Comparison of ENCODE assay signal across 10 cellular contexts in genomic region chr1:43143441-43143888, GRCh38. TPM values are rescaled to one million over a fixed set of nuclear protein-coding genes. Genes with fewer than 3 reads are reported as not detected.
A peak's percentile ranks its signal among the peaks of the same experiment; 100 is the strongest.
DNase-seq lines count a peak whose midpoint lies in the region; ATAC-seq and TF ChIP-seq lines count a peak whose summit lies in the region.
"Had no signal": no experiment of that assay in that cellular context is flagged by ENCODE, and none has a peak within 500 bp of the region (broad histone marks: within the 10 kb centered on the region; RNA-seq: fewer than 3 reads in every experiment).

No MANE protein-coding gene starts in this region.

- peak; percentile 32 for TF ChIP-seq CTCF in cardiac fibroblast (IDR thresholded peaks at IDR 0.05; ENCODE audit: low read depth, low read length)
- peak; percentile 32 for TF ChIP-seq CTCF in smooth muscle cell (IDR thresholded peaks at IDR 0.05; ENCODE audit: borderline replicate concordance, insufficient read depth, poor library complexity, severe bottlenecking)

- peaks cover 64% of the 10 kb centered on the region for H3K27me3 Mint-ChIP-seq in activated CD8-positive, alpha-beta memory T cell treated with anti-CD3 and anti-CD28 coated beads, Interleukin-2, amount 10 ng/mL, durations not matched to agents 7 days and 5 days

- H4K20me1 ChIP-seq in smooth muscle cell (ENCODE audit: low read depth): no peaks in the 10 kb centered on the region

- H3K9ac ChIP-seq in HUES64 (ENCODE audit: low read depth, low read length) (peak overlapping the region; percentile 54; the same call in 1 of the 2 replicates), smooth muscle cell (ENCODE audit: low read depth) (no peak overlapping the region)

- H3K9me3 Mint-ChIP-seq in activated CD8-positive, alpha-beta memory T cell treated with anti-CD3 and anti-CD28 coated beads, Interleukin-2, amount 10 ng/mL, durations not matched to agents 7 days and 5 days (ENCODE audit: low read depth): no peaks in the 10 kb centered on the region

- DNase-seq in activated CD8-positive, alpha-beta memory T cell treated with anti-CD3 and anti-CD28 coated beads, Interleukin-2, amount 50 U/mL, for 48 hours: peak; percentile 57
- no peak for DNase-seq in activated CD8-positive, alpha-beta memory T cell treated with anti-CD3 and anti-CD28 coated beads, Interleukin-2, amount 10 ng/mL, durations not matched to agents 7 days and 5 days
- peak in 1 of 2 donors; percentile 22 for DNase-seq in cardiac fibroblast (ENCODE audit: low read depth in 2 of 2)
- no peak for DNase-seq in smooth muscle cell (lab: John Stamatoyannopoulos, UW; ENCODE audit: unreplicated experiment)
- no peak for DNase-seq in NCI-H774 (lab: John Stamatoyannopoulos, UW)
- no peak for DNase-seq in Right ventricle myocardium superior
- no peak for DNase-seq in posterior cingulate gyrus
- DNase-seq: activated T-cell treated with anti-CD3 and anti-CD28 coated beads, Interleukin-2, amount 50 U/mL, for 4 hours had no signal

- ATAC-seq in activated CD8-positive, alpha-beta memory T cell treated with anti-CD3 and anti-CD28 coated beads, Interleukin-2, amount 10 ng/mL, durations not matched to agents 7 days and 5 days: no peak
- no peak for ATAC-seq in Right ventricle myocardium superior (ENCODE audit: poor library complexity)
- ATAC-seq: activated T-cell treated with anti-CD3 and anti-CD28 coated beads, Interleukin-2, amount 50 U/mL, for 4 hours had no signal

- H3K79me2 ChIP-seq in smooth muscle cell (ENCODE audit: low read depth): no peaks in the 10 kb centered on the region

- CTCF ChIA-PET in activated CD8-positive, alpha-beta memory T cell treated with anti-CD3 and anti-CD28 coated beads, Interleukin-2, amount 10 ng/mL, durations not matched to agents 7 days and 5 days (lab: Charles Lee): no interaction called here

- H3K27ac Mint-ChIP-seq in activated CD8-positive, alpha-beta memory T cell treated with anti-CD3 and anti-CD28 coated beads, Interleukin-2, amount 10 ng/mL, durations not matched to agents 7 days and 5 days: no peak overlapping the region

- H3K4me1 ChIP-seq in HUES64 (ENCODE audit: insufficient read depth, low read length) (peaks cover 13% of the 10 kb centered on the region), smooth muscle cell (ENCODE audit: low read depth) (peaks cover 10% of the 10 kb centered on the region)
- H3K4me1 ChIP-seq: Caco-2 had no signal

- WGBS in HUES64: 62% methylated on average over 7 of the region's 7 CpGs
- WGBS in smooth muscle cell (ENCODE audit: low lambda C conversion rate): 35% methylated on average over 7 of the region's 7 CpGs

- no peak overlapping the region for H3K4me3 Mint-ChIP-seq in activated CD8-positive, alpha-beta memory T cell treated with anti-CD3 and anti-CD28 coated beads, Interleukin-2, amount 10 ng/mL, durations not matched to agents 7 days and 5 days
- H3K4me3 Mint-ChIP-seq: activated T-cell treated with anti-CD3 and anti-CD28 coated beads, Interleukin-2, amount 50 U/mL, for 4 hours had no signal

- no peaks in the 10 kb centered on the region for H3K27me3 ChIP-seq in HUES64 (ENCODE audit: insufficient read depth, low read length)
- H3K27me3 ChIP-seq in smooth muscle cell (ENCODE audit: low read depth): no peaks in the 10 kb centered on the region

- H3K4me2 ChIP-seq in smooth muscle cell: no peak overlapping the region

- intact Hi-C loops in Right ventricle myocardium superior (cut with DNase I) (no loop called here), posterior cingulate gyrus (cut with DNase I) (no loop called here)

- H3K4me3 ChIP-seq in HUES64 (ENCODE audit: low read length) (peak overlapping the region; percentile 28; the same call in 1 of the 2 replicates), cardiac fibroblast (replicated peaks in 1 of 2; ENCODE audit: low read depth in 2 of 2, low read length in 2 of 2) (no peak overlapping the region), smooth muscle cell (no peak overlapping the region)

- H3K9me3 ChIP-seq in HUES64 (ENCODE audit: insufficient read depth, low read depth, low read length) (0 out of 2 replicates have a peak, but pooled peaks cover 6% of the 10 kb centered on the region), smooth muscle cell (replicated peaks; ENCODE audit: low read depth) (peaks cover 3% of the 10 kb centered on the region)
- H3K9me3 ChIP-seq: Caco-2 had no signal

- H2AFZ ChIP-seq in smooth muscle cell (ENCODE audit: low read depth): no peak overlapping the region

- H3K36me3 ChIP-seq in HUES64 (ENCODE audit: insufficient read depth, low read length): peaks cover 3% of the 10 kb centered on the region; the same call in 1 of the 2 replicates
- H3K36me3 ChIP-seq in smooth muscle cell (ENCODE audit: low read depth): no peaks in the 10 kb centered on the region

- H3K27ac ChIP-seq in HUES64 (ENCODE audit: low read depth, low read length) (no peak overlapping the region), smooth muscle cell (ENCODE audit: low read depth) (no peak overlapping the region)

- H3K36me3 Mint-ChIP-seq in activated CD8-positive, alpha-beta memory T cell treated with anti-CD3 and anti-CD28 coated beads, Interleukin-2, amount 10 ng/mL, durations not matched to agents 7 days and 5 days: no peaks in the 10 kb centered on the region

- peaks cover 6% of the 10 kb centered on the region for H3F3A ChIP-seq in smooth muscle cell (ENCODE audit: low read depth)

- peaks cover 4% of the 10 kb centered on the region for H3K4me1 Mint-ChIP-seq in activated CD8-positive, alpha-beta memory T cell treated with anti-CD3 and anti-CD28 coated beads, Interleukin-2, amount 10 ng/mL, durations not matched to agents 7 days and 5 days

RNA-seq across cellular contexts. Expression of gene EBNA1BP2, which starts 28.6 kb away (rescaled TPM):
- total RNA-seq in activated CD8-positive, alpha-beta memory T cell treated with anti-CD3 and anti-CD28 coated beads, Interleukin-2, amount 10 ng/mL, durations not matched to agents 7 days and 5 days: 10 to 100 TPM; 60.0 to 68.7 TPM
- polyA plus RNA-seq in HUES64 (2013, experiment 1 of 2): 114 TPM
- 98.3 TPM for polyA plus RNA-seq in HUES64 (2013, experiment 2 of 2)
- total RNA-seq in smooth muscle cell (51.8 and 52.0 TPM in 2 replicates), Right ventricle myocardium superior (28.4 TPM)
- 85.9 and 102 TPM in 2 replicates for polyA plus RNA-seq in smooth muscle cell

RNA-seq across cellular contexts. Expression of gene CFAP57, which starts 28.7 kb away (rescaled TPM):
- total RNA-seq in activated CD8-positive, alpha-beta memory T cell treated with anti-CD3 and anti-CD28 coated beads, Interleukin-2, amount 10 ng/mL, durations not matched to agents 7 days and 5 days: under 1 TPM; 0.09 TPM
- polyA plus RNA-seq in HUES64 (2013, experiment 1 of 2): 0.35 TPM
- 0.38 TPM for polyA plus RNA-seq in HUES64 (2013, experiment 2 of 2)
- 0.13 TPM in 1 of 2 replicates, not detected in the other for total RNA-seq in smooth muscle cell
- 0.22 and 0.79 TPM in 2 replicates for polyA plus RNA-seq in smooth muscle cell
- total RNA-seq in Right ventricle myocardium superior: not detected
